16 cellular contexts compared by ENCODE assay signal in the genomic region with DNA sequence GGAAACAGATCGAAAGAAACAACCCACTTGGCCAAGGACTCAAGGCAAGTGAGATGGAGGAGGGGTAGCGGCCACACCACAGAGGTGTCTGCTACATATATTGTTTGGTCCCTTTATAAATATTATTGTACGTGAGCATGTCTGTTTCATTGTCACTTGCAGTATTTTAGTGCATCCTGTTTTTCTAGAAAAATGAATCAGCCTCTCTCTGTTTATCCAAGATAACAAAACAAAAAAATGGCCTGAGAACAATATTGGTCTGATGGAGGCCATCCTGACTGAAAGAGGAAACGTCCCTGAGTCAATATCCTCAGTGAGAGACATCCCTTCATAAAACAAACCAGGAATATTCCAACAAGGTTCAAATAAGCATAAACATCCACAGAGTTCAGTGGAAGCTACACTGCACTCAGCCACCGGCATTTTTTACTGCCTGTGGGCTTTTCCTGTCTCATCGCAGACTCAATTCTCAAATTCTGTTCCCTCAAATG. TPM values are rescaled to one million over a fixed set of nuclear protein-coding genes. Genes with fewer than 3 reads are reported as not detected.
DNase-seq lines count a peak whose midpoint lies in the region; ATAC-seq and TF ChIP-seq lines count a peak whose summit lies in the region.
"Had no signal": no experiment of that assay in that cellular context is flagged by ENCODE, and none has a peak within 500 bp of the region (broad histone marks: within the 10 kb centered on the region; RNA-seq: fewer than 3 reads in every experiment).

No MANE protein-coding gene starts in this region.

- no peaks in the 10 kb centered on the region for H3K4me1 Mint-ChIP-seq in CD8-positive, alpha-beta T cell (ENCODE audit: low read depth)
- H3K4me1 Mint-ChIP-seq: B cell had no signal

- H3K27me3 Mint-ChIP-seq in CD8-positive, alpha-beta T cell (ENCODE audit: low read depth) = peaks cover 9% of the 10 kb centered on the region

- peak overlapping the region; percentile 30 for H3K9ac ChIP-seq in skeletal muscle satellite cell (ENCODE audit: low read depth, low read length)

- H3K27ac ChIP-seq in ascending aorta = peak overlapping the region; percentile 85 to 86
- H3K27ac ChIP-seq in right atrium auricular region = peak overlapping the region; percentile 65 to 68
- H3K27ac ChIP-seq in CD8-positive, alpha-beta T cell (ENCODE audit: low read depth, low read length) = no peak overlapping the region

- intact Hi-C loops in ascending aorta (cut with DNase I) = no loop called here
- intact Hi-C loops in CD8-positive, alpha-beta T cell (cut with DNase I, micrococcal nuclease) = no loop called here

- peak; percentile 46 for DNase-seq in EH (ENCODE audit: low read depth)
- DNase-seq in ascending aorta (ENCODE audit: low spot score in 2 of 2) = no peak
- DNase-seq in right atrium auricular region (ENCODE audit: low spot score) = no peak
- no peak for DNase-seq in hepatic stellate cell (ENCODE audit: low spot score)
- no peak for DNase-seq in CD8-positive, alpha-beta T cell
- no peak for DNase-seq in NCI-H1436 treated with DMSO at 0.1 percent for 48 hours (lab: John Stamatoyannopoulos, UW)
- DNase-seq: activated CD4-positive, alpha-beta memory T cell treated with anti-CD3 and anti-CD28 coated beads, Interleukin-2, amount 10 ng/mL, durations not matched to agents 7 days and 5 days; activated effector memory CD4-positive, alpha-beta T cell treated with Interleukin-2 at 50 U/mL for 16 hours; foreskin fibroblast; kidney glomerular epithelial cell; NCI-H1092 treated with DMSO at 0.1 percent for 48 hours; NCI-H524; T-helper 9 cell had no signal

- H3K9me3 Mint-ChIP-seq in CD8-positive, alpha-beta T cell = no peaks in the 10 kb centered on the region
- H3K9me3 Mint-ChIP-seq: activated CD4-positive, alpha-beta memory T cell treated with anti-CD3 and anti-CD28 coated beads, Interleukin-2, amount 10 ng/mL, durations not matched to agents 7 days and 5 days had no signal

- POLR2A ChIA-PET in CD8-positive, alpha-beta T cell (lab: Charles Lee) = no interaction called here

- peak overlapping the region; percentile 36 for H3K4me2 ChIP-seq in skeletal muscle satellite cell (ENCODE audit: low read length)

- H3K4me3 Mint-ChIP-seq in CD8-positive, alpha-beta T cell = no peak overlapping the region
- H3K4me3 Mint-ChIP-seq: activated CD4-positive, alpha-beta memory T cell treated with anti-CD3 and anti-CD28 coated beads, Interleukin-2, amount 10 ng/mL, durations not matched to agents 7 days and 5 days; B cell had no signal

- H3K36me3 Mint-ChIP-seq in CD8-positive, alpha-beta T cell = no peaks in the 10 kb centered on the region

- H3K4me1 ChIP-seq in ascending aorta = peaks cover 17 to 77% of the 10 kb centered on the region in 2 donors
- peaks cover 0 to 83% of the 10 kb centered on the region in 2 donors for H3K4me1 ChIP-seq in right atrium auricular region
- H3K4me1 ChIP-seq in skeletal muscle satellite cell (ENCODE audit: control insufficient read depth, insufficient read depth, low read length) = peaks cover 69% of the 10 kb centered on the region
- no peaks in the 10 kb centered on the region for H3K4me1 ChIP-seq in CD8-positive, alpha-beta T cell (ENCODE audit: insufficient read depth, low read length)

- no peak for ATAC-seq in CD8-positive, alpha-beta T cell
- ATAC-seq in HG02870 (IDR thresholded peaks at IDR 0.05; ENCODE audit: unreplicated experiment) = no peak

- H3K27me3 ChIP-seq in ascending aorta (no peaks in the 10 kb centered on the region), right atrium auricular region (no peaks in the 10 kb centered on the region), skeletal muscle satellite cell (ENCODE audit: control insufficient read depth, insufficient read depth, low read length) (no peaks in the 10 kb centered on the region)
- no peaks in the 10 kb centered on the region for H3K27me3 ChIP-seq in CD8-positive, alpha-beta T cell (ENCODE audit: insufficient read depth, low read length)

- H3K27ac Mint-ChIP-seq in CD8-positive, alpha-beta T cell = no peak overlapping the region
- H3K27ac Mint-ChIP-seq: activated CD4-positive, alpha-beta memory T cell treated with anti-CD3 and anti-CD28 coated beads, Interleukin-2, amount 10 ng/mL, durations not matched to agents 7 days and 5 days; B cell had no signal

- CTCF ChIA-PET in CD8-positive, alpha-beta T cell (lab: Charles Lee) = no interaction called here

- H3K36me3 ChIP-seq in ascending aorta (no peaks in the 10 kb centered on the region), right atrium auricular region (no peaks in the 10 kb centered on the region), skeletal muscle satellite cell (ENCODE audit: insufficient read depth, low read length) (peaks cover 12% of the 10 kb centered on the region)
- no peaks in the 10 kb centered on the region for H3K36me3 ChIP-seq in CD8-positive, alpha-beta T cell (ENCODE audit: insufficient read depth, low read length)

- H3K4me3 ChIP-seq in ascending aorta (peak overlapping the region in 1 of 2 donors; percentile 19), right atrium auricular region (no peak overlapping the region), skeletal muscle satellite cell (ENCODE audit: low read length) (no peak overlapping the region)
- no peak overlapping the region for H3K4me3 ChIP-seq in CD8-positive, alpha-beta T cell (ENCODE audit: low read depth, low read length)

- H3K9me3 ChIP-seq in ascending aorta (no peaks in the 10 kb centered on the region), right atrium auricular region (no peaks in the 10 kb centered on the region), skeletal muscle satellite cell (replicated peaks; ENCODE audit: low read length) (no peaks in the 10 kb centered on the region)
- H3K9me3 ChIP-seq in CD8-positive, alpha-beta T cell (ENCODE audit: low read length) = no peaks in the 10 kb centered on the region

- TF ChIP-seq CTCF in ascending aorta (IDR thresholded peaks at IDR 0.05) = no peak
- TF ChIP-seq CTCF in right atrium auricular region (IDR thresholded peaks at IDR 0.05) = no peak
- TF ChIP-seq CTCF in CD8-positive, alpha-beta T cell (IDR thresholded peaks at IDR 0.05) = no peak

RNA-seq across cellular contexts. Expression of gene WWTR1, which starts 42.0 kb away (rescaled TPM):
- total RNA-seq in ascending aorta (282 TPM), right atrium auricular region (10 to 100 TPM; 53.4 to 73.1 TPM)
- total RNA-seq in skeletal muscle satellite cell (2012; rRNA removed) = 64.1 and 99.2 TPM in 2 replicates
- total RNA-seq in CD8-positive, alpha-beta T cell = under 1 TPM; 0.11 to 0.25 TPM

Comparison
In these comparisons a context has a peak if more than half of its experiments do, and no peak if none do; other contexts are left out.
1. RNA of gene WWTR1, which starts 42.0 kb away (total RNA-seq): 282 TPM in ascending aorta (single experiment) and 53.4 to 73.1 TPM in right atrium auricular region; 0.11 to 0.25 TPM in CD8-positive, alpha-beta T cell; every median in the first group is over 10 times any median in the second.